9 cellular contexts compared by ENCODE assay signal in genomic region chr2:96144481-96145027, GRCh38. TPM values are rescaled to one million over a fixed set of nuclear protein-coding genes. Genes with fewer than 3 reads are reported as not detected.
DNase-seq lines count a peak whose midpoint lies in the region; ATAC-seq and TF ChIP-seq lines count a peak whose summit lies in the region.
"Had no signal": no experiment of that assay in that cellular context is flagged by ENCODE, and none has a peak within 500 bp of the region (broad histone marks: within the 10 kb centered on the region; RNA-seq: fewer than 3 reads in every experiment).

No MANE protein-coding gene starts in this region.

- H3K9me3 ChIP-seq in fibroblast of lung (ENCODE audit: control insufficient read depth, insufficient read depth, low read depth, low read length): no peaks in the 10 kb centered on the region

- H3K27me3 ChIP-seq in fibroblast of lung (ENCODE audit: control insufficient read depth, insufficient read depth, low read length): no peaks in the 10 kb centered on the region

- H3K27ac ChIP-seq in fibroblast of lung (ENCODE audit: insufficient read depth, low read length): no peak overlapping the region
- H3K27ac ChIP-seq: epithelial cell of prostate had no signal

- peak; percentile 0 for ATAC-seq in HG03135 (IDR thresholded peaks at IDR 0.05; ENCODE audit: unreplicated experiment)
- ATAC-seq in GM19467 (IDR thresholded peaks at IDR 0.05; ENCODE audit: unreplicated experiment): no peak
- no peak for ATAC-seq in GM18867 (IDR thresholded peaks at IDR 0.05; ENCODE audit: unreplicated experiment)

- H3K4me1 ChIP-seq in fibroblast of lung (ENCODE audit: control insufficient read depth, extremely low read depth, insufficient read depth, low read length): peaks cover 4% of the 10 kb centered on the region

- H3K4me3 ChIP-seq in AG10803 (ENCODE audit: low read length) (peak overlapping the region; percentile 54), fibroblast of lung (replicated peaks in 1 of 4; ENCODE audit: control extremely low read depth in 1 of 4, insufficient read depth in 1 of 4, low read depth in 3 of 4, low read length in 4 of 4) (peak overlapping the region in 3 of 4 experiments; percentile 21 to 59 (median 52)), retinal pigment epithelial cell (ENCODE audit: low read length) (peak overlapping the region; percentile 46)

- no peak for TF ChIP-seq CTCF in AG10803 (conservative IDR thresholded peaks at IDR 0.05; ENCODE audit: low read length)
- no peak for TF ChIP-seq CTCF in fibroblast of lung (conservative IDR thresholded peaks at IDR 0.05 in 1 of 2, IDR thresholded peaks at IDR 0.05 in 1 of 2; ENCODE audit: low read depth in 1 of 2, low read length in 2 of 2)
- TF ChIP-seq CTCF in retinal pigment epithelial cell (conservative IDR thresholded peaks at IDR 0.05; ENCODE audit: low read depth, low read length): no peak

- peak overlapping the region; percentile 30 for H3K9ac ChIP-seq in fibroblast of lung (ENCODE audit: insufficient read depth, low read length)

- H3K36me3 ChIP-seq in fibroblast of lung (ENCODE audit: control insufficient read depth, insufficient read depth, low read length): no peaks in the 10 kb centered on the region

- no peaks in the 10 kb centered on the region for H3K79me2 ChIP-seq in fibroblast of lung (ENCODE audit: control insufficient read depth, insufficient read depth, low read length)

- no peak for DNase-seq in AG10803 (ENCODE audit: low read depth)
- DNase-seq in activated CD4-positive, alpha-beta T cell treated with anti-CD3 and anti-CD28 coated beads, Interleukin-2, amount 50 U/mL, for 4 hours: peak; percentile 39 to 40
- peak in 1 of 2 donors; percentile 6 for DNase-seq in fibroblast of lung (ENCODE audit: low read depth in 2 of 2)
- no peak for DNase-seq in retinal pigment epithelial cell (ENCODE audit: low read depth)
- DNase-seq in NCI-H1694 treated with DMSO at 0.1 percent for 48 hours (lab: John Stamatoyannopoulos, UW): no peak

- peak overlapping the region; percentile 88 for H3K4me2 ChIP-seq in fibroblast of lung (ENCODE audit: extremely low read depth, insufficient read depth, low read length)

- H2AFZ ChIP-seq in fibroblast of lung (ENCODE audit: low read length): peak overlapping the region; percentile 64

- H4K20me1 ChIP-seq in fibroblast of lung (ENCODE audit: control insufficient read depth, extremely low read depth, insufficient read depth, low read length): no peaks in the 10 kb centered on the region

RNA-seq across cellular contexts. Expression of gene DUSP2, which starts 0.7 kb away (rescaled TPM):
- 0.33 and 1.0 TPM in 2 replicates for total RNA-seq in fibroblast of lung
- 0.17 and 0.26 TPM in 2 replicates for polyA plus RNA-seq in fibroblast of lung
- 0.38 and 0.83 TPM in 2 replicates for polyA plus RNA-seq in fibroblast of lung (2012)
- 3.9 TPM in 1 of 2 replicates, not detected in the other for polyA minus RNA-seq in fibroblast of lung (ENCODE audit: low replicate concordance)

RNA-seq across cellular contexts. Expression of gene ASTL, which starts 6.3 kb away (rescaled TPM):
- total RNA-seq in fibroblast of lung: not detected in 2 replicates
- not detected in 2 replicates for polyA plus RNA-seq in fibroblast of lung
- polyA plus RNA-seq in fibroblast of lung (2012): not detected in 2 replicates
- not detected in 2 replicates for polyA minus RNA-seq in fibroblast of lung (ENCODE audit: low replicate concordance)

RNA-seq across cellular contexts. Expression of gene ADRA2B, which starts 28.2 kb away (rescaled TPM):
- not detected in 2 replicates for total RNA-seq in fibroblast of lung
- 0.07 TPM in 1 of 2 replicates, not detected in the other for polyA plus RNA-seq in fibroblast of lung
- 0.15 TPM in 1 of 2 replicates, not detected in the other for polyA plus RNA-seq in fibroblast of lung (2012)
- 0.24 TPM in 1 of 2 replicates, not detected in the other for polyA minus RNA-seq in fibroblast of lung (ENCODE audit: low replicate concordance)

Comparison
In these comparisons a context has a peak if more than half of its experiments do, and no peak if none do; other contexts are left out.
1. DNase-seq: peak in activated CD4-positive, alpha-beta T cell treated with anti-CD3 and anti-CD28 coated beads, Interleukin-2, amount 50 U/mL, for 4 hours (2 of 2); none in AG10803 (single experiment), retinal pigment epithelial cell (single experiment) and NCI-H1694 treated with DMSO at 0.1 percent for 48 hours (single experiment).
2. Peak in every context shown above with its lines, with median percentiles within 50 percentile points of each other: H3K4me3 ChIP-seq.